ENCODE assay signal across 9 cellular contexts in the genomic region with DNA sequence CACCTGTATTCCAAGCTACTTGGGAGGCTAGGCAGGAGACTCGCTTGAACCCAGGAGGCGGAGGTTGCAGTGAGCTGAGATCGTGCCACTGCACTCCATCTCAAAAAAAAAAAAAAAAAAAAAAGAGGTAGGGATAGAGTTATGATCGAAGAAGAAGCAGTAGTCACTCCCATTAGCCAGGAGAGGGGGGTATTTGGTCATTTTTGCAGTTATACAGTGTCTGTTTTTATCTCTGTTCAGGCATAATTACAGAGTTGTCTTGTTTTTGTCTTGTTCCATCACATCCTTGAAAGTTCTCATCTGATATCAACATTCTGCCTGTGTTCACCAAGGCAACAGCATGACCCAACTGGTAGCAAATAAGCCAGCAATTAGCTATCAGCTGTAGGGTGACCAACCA.
DNase-seq lines count a peak whose midpoint lies in the region; ATAC-seq and TF ChIP-seq lines count a peak whose summit lies in the region.
"Had no signal": no experiment of that assay in that cellular context is flagged by ENCODE, and none has a peak within 500 bp of the region (broad histone marks: within the 10 kb centered on the region; RNA-seq: fewer than 3 reads in every experiment).

No MANE protein-coding gene starts in this region.

- peak; percentile 84 for DNase-seq in A673 (ENCODE audit: low spot score)
- DNase-seq in PC-9, result no peak
- DNase-seq in fibroblast of the aortic adventitia (ENCODE audit: low read depth), result peak; percentile 68
- DNase-seq in NCI-H2081 treated with DMSO at 0.1 percent for 48 hours (lab: John Stamatoyannopoulos, UW), result no peak
- DNase-seq in HuH-7.5 (ENCODE audit: low spot score), result no peak
- DNase-seq in SKM-1 treated with dmso at 0.1 percent for 144 hours (lab: John Stamatoyannopoulos, UW; ENCODE audit: unreplicated experiment), result no peak
- no peak for DNase-seq in activated CD8-positive, alpha-beta memory T cell treated with anti-CD3 and anti-CD28 coated beads, Interleukin-2, amount 50 U/mL, for 4 hours
- DNase-seq: stimulated activated CD4-positive, alpha-beta T cell treated with anti-CD3 and anti-CD28 coated beads, Interleukin-2, amount 100 ng/mL, for 48 hours had no signal

- intact Hi-C loops in A673 (cut with micrococcal nuclease; ENCODE audit: unreplicated experiment) (loop anchor here (2.0 to 5.0 kb wide), 3 partner anchors 238 to 580 kb away; no protein-coding TSS in a partner anchor), PC-9 (cut with micrococcal nuclease; ENCODE audit: unreplicated experiment) (loop anchor here (5.0 kb wide), 1 partner anchor 580 kb away; no protein-coding TSS in a partner anchor)

- peaks cover 13% of the 10 kb centered on the region; the same call in 1 of the 2 replicates for H3F3A ChIP-seq in PC-9 (ENCODE audit: insufficient read depth, low read depth)

- H3K27ac ChIP-seq in A673 (ENCODE audit: low read depth, low read length, poor library complexity, severe bottlenecking), result no peak overlapping the region
- H3K27ac ChIP-seq in PC-9, result no peak overlapping the region

- H3K27me3 ChIP-seq in A673 (replicated peaks; ENCODE audit: insufficient read depth, low read depth, low read length, poor library complexity), result no peaks in the 10 kb centered on the region
- H3K27me3 ChIP-seq in PC-9 (ENCODE audit: insufficient read depth, low read depth), result no peaks in the 10 kb centered on the region

- no peak overlapping the region for H2AFZ ChIP-seq in PC-9

- no peaks in the 10 kb centered on the region for H3K79me2 ChIP-seq in PC-9 (ENCODE audit: low read depth)

- CTCF ChIA-PET in A673 (lab: Charles Lee), result interaction anchor here (0.6 kb wide), 9 partner anchors 8 to 1386 kb away, joined by 3 to 12 read pairs (median 5); no protein-coding TSS in a partner anchor
- CTCF ChIA-PET in PC-9 (lab: Charles Lee), result interaction anchor here (0.6 kb wide), 5 partner anchors 75 to 575 kb away, joined by 3 to 7 read pairs (median 3); no protein-coding TSS in a partner anchor

- POLR2A ChIA-PET in A673 (lab: Charles Lee; ENCODE audit: low non-redundant PET), result no interaction called here
- POLR2A ChIA-PET in PC-9 (lab: Charles Lee; ENCODE audit: unreplicated experiment), result interaction anchor here (0.6 kb wide), 1 partner anchor 167 kb away, joined by 22 read pairs; no protein-coding TSS in a partner anchor

- H3K9me2 ChIP-seq in PC-9 (ENCODE audit: insufficient read depth), result no peaks in the 10 kb centered on the region

- no peaks in the 10 kb centered on the region for H3K36me3 ChIP-seq in A673 (ENCODE audit: insufficient read depth, low read length, poor library complexity, severe bottlenecking)
- H3K36me3 ChIP-seq in PC-9 (ENCODE audit: low read depth), result no peaks in the 10 kb centered on the region

- TF ChIP-seq CTCF in A673 (conservative IDR thresholded peaks at IDR 0.05; ENCODE audit: low read depth, low read length) (peak; percentile 61), PC-9 (conservative IDR thresholded peaks at IDR 0.05) (peak; percentile 49), fibroblast of the aortic adventitia (IDR thresholded peaks at IDR 0.05; ENCODE audit: insufficient read depth, low read length) (peak; percentile 37)

- H3K9me3 ChIP-seq in A673 (ENCODE audit: low read depth, low read length, poor library complexity, severe bottlenecking) (no peaks in the 10 kb centered on the region), PC-9 (ENCODE audit: insufficient read depth, low read depth) (no peaks in the 10 kb centered on the region)

- peak; percentile 35 for ATAC-seq in GM21786 (IDR thresholded peaks at IDR 0.05; ENCODE audit: unreplicated experiment)

- no peaks in the 10 kb centered on the region for H4K20me1 ChIP-seq in PC-9 (ENCODE audit: insufficient read depth)

- H3K4me2 ChIP-seq in PC-9, result no peak overlapping the region

- H3K4me1 ChIP-seq in A673 (ENCODE audit: insufficient read depth, low read length, poor library complexity, severe bottlenecking) (peaks cover 47% of the 10 kb centered on the region), PC-9 (replicated peaks; ENCODE audit: insufficient read depth) (peaks cover 20% of the 10 kb centered on the region)

- H3K4me3 ChIP-seq in A673 (ENCODE audit: low read depth, low read length, poor library complexity, severe bottlenecking) (no peak overlapping the region), PC-9 (no peak overlapping the region), fibroblast of the aortic adventitia (ENCODE audit: low read depth, low read length) (no peak overlapping the region)

- BruUV-seq in A673 (replicated peaks; lab: Mats Ljungman, UMichigan), result no TSS peak
- BruUV-seq in PC-9 (replicated peaks; lab: Mats Ljungman, UMichigan), result no TSS peak

Comparison
In these comparisons a context has a peak if more than half of its experiments do, and no peak if none do; other contexts are left out.
1. DNase-seq: peak in A673 (single experiment) and fibroblast of the aortic adventitia (single experiment); none in PC-9 (0 of 2), NCI-H2081 treated with DMSO at 0.1 percent for 48 hours (single experiment), HuH-7.5 (single experiment), SKM-1 treated with dmso at 0.1 percent for 144 hours (single experiment) and activated CD8-positive, alpha-beta memory T cell treated with anti-CD3 and anti-CD28 coated beads, Interleukin-2, amount 50 U/mL, for 4 hours (single experiment).
2. Peak in every context shown above with its lines, with median percentiles within 50 percentile points of each other: CTCF ChIP-seq.